In the genomic region with DNA sequence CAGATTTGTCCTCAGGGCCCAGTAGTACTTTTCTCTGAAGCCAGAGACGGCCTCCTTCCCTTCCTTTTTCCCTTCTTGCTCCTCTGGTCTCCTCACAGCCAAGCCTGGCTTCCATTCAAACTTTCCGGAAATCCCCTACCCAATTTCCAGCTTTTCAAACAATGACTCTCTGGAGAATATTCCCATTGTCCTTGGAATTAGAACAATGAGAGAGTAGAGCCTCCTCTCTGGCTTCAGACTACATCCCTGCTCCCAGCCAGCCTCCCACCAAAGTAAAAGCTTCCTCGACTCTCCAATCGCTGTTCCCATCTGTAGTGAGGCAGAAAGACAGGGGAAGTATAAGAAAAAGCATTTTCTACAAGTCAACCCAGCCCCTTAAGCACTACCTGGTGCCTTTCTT, we compare ENCODE assay signal across 24 cellular contexts.
DNase-seq lines count a peak whose midpoint lies in the region; ATAC-seq and TF ChIP-seq lines count a peak whose summit lies in the region.
"Had no signal": no experiment of that assay in that cellular context is flagged by ENCODE, and none has a peak within 500 bp of the region (broad histone marks: within the 10 kb centered on the region; RNA-seq: fewer than 3 reads in every experiment).

No MANE protein-coding gene starts in this region.

- intact Hi-C loops in breast epithelium (cut with DNase I; ENCODE audit: low total_unique reads) = no loop called here

- H3K9ac ChIP-seq in iPS-20b (ENCODE audit: low read depth, low read length) = peak overlapping the region; percentile 7; the same call in 1 of the 2 replicates

- no peak for TF ChIP-seq CTCF in breast epithelium (IDR thresholded peaks at IDR 0.05)

- ATAC-seq in GM18858 (IDR thresholded peaks at IDR 0.05; ENCODE audit: unreplicated experiment) = no peak
- ATAC-seq in GM18861 (IDR thresholded peaks at IDR 0.05; ENCODE audit: unreplicated experiment) = no peak
- no peak for ATAC-seq in HG02840 (IDR thresholded peaks at IDR 0.05; ENCODE audit: low FRiP score, unreplicated experiment)
- ATAC-seq: Panc1; stimulated activated naive CD8-positive, alpha-beta T cell treated with anti-CD3 and anti-CD28 coated beads, Interleukin-15, amount 100 ng/mL, for 72 hours had no signal

- no peak for TF ChIP-seq POLR2A in breast epithelium (IDR thresholded peaks at IDR 0.05)

- DNase-seq in HAP-1 (ENCODE audit: low spot score in 2 of 2) (peak; percentile 70 to 81), breast epithelium (ENCODE audit: low spot score in 2 of 2) (no peak), pons (ENCODE audit: low spot score) (peak; percentile 49), NAMALWA (ENCODE audit: low spot score) (no peak)
- DNase-seq: activated CD4-positive, alpha-beta T cell treated with anti-CD3 and anti-CD28 coated beads, Interleukin-2, amount 50 U/mL, for 1 hour; aorta; CD4-positive, alpha-beta T cell; effector CD4-positive, alpha-beta T cell; EL; foreskin melanocyte; islet precursor cell; NCI-H1417 treated with DMSO at 0.1 percent for 48 hours; NCI-H2081 treated with DMSO at 0.1 percent for 48 hours; NCI-H524; ovary; right lobe of liver; stimulated activated naive CD8-positive, alpha-beta T cell treated with anti-CD3 and anti-CD28 coated beads, Interleukin-15, amount 100 ng/mL, for 72 hours; transverse colon had no signal

- in situ Hi-C loops in HAP-1 (cut with MboI; ENCODE audit: low sequenced_read_pairs) = no loop called here

- H3K27ac ChIP-seq in breast epithelium (peak overlapping the region; percentile 31 to 55), iPS-20b (ENCODE audit: low read length) (no peak overlapping the region)
- H3K27ac ChIP-seq: ovary, right lobe of liver, transverse colon had no signal

- H3K4me1 ChIP-seq in HAP-1 (peaks cover 39% of the 10 kb centered on the region), breast epithelium (peaks cover 0 to 10% of the 10 kb centered on the region in 2 donors), iPS-20b (ENCODE audit: insufficient read depth, low read length) (peaks cover 21% of the 10 kb centered on the region; the same call in 1 of the 2 replicates)
- H3K4me1 ChIP-seq: right lobe of liver, transverse colon had no signal

- H3K27me3 ChIP-seq in HAP-1 (ENCODE audit: low read depth) (no peaks in the 10 kb centered on the region), breast epithelium (no peaks in the 10 kb centered on the region), iPS-20b (ENCODE audit: insufficient read depth, low read length) (peaks cover 4% of the 10 kb centered on the region; the same call in 1 of the 2 replicates)
- H3K27me3 ChIP-seq: ovary, right lobe of liver, transverse colon had no signal

- no peaks in the 10 kb centered on the region for H3K9me3 ChIP-seq in HAP-1
- no peaks in the 10 kb centered on the region for H3K9me3 ChIP-seq in breast epithelium
- no peaks in the 10 kb centered on the region for H3K9me3 ChIP-seq in iPS-20b (ENCODE audit: insufficient read depth, low read depth, low read length)
- H3K9me3 ChIP-seq: ovary, right lobe of liver, transverse colon had no signal

- H3K4me3 ChIP-seq in HAP-1 (no peak overlapping the region), breast epithelium (no peak overlapping the region), iPS-20b (ENCODE audit: low read length) (no peak overlapping the region)
- H3K4me3 ChIP-seq: lung, ovary, right lobe of liver, transverse colon had no signal

- H3K36me3 ChIP-seq in HAP-1 (replicated peaks) (no peaks in the 10 kb centered on the region), breast epithelium (no peaks in the 10 kb centered on the region), iPS-20b (ENCODE audit: insufficient read depth, low read depth, low read length) (no peaks in the 10 kb centered on the region)
- H3K36me3 ChIP-seq: ovary, right lobe of liver, transverse colon had no signal

Comparison
In these comparisons a context has a peak if more than half of its experiments do, and no peak if none do; other contexts are left out.
1. DNase-seq: peak in HAP-1 (2 of 2) and pons (single experiment); none in breast epithelium (0 of 2) and NAMALWA (single experiment).